ENCODE assay signal across 26 cellular contexts in genomic region chr5:14600846-14601245, GRCh38.
"Had no signal": no experiment of that assay in that cellular context is flagged by ENCODE, and none has a peak within 500 bp of the region (broad histone marks: within the 10 kb centered on the region; RNA-seq: fewer than 3 reads in every experiment).

No MANE protein-coding gene starts in this region.

- DNase-seq: activated CD4-positive, alpha-beta T cell treated with anti-CD3 and anti-CD28 coated beads for 4 hours; activated CD4-positive, alpha-beta T cell treated with anti-CD3 and anti-CD28 coated beads, Interleukin-2, amount 50 U/mL, for 1 hour; activated CD4-positive, alpha-beta T cell treated with anti-CD3 and anti-CD28 coated beads, Interleukin-2, amount 50 U/mL, for 48 hours; activated CD4-positive, CD25-positive, alpha-beta regulatory T cell; activated CD4-positive, CD25-positive, alpha-beta regulatory T cell treated with anti-CD3 and anti-CD28 coated beads, Interleukin-2, amount 50 U/mL, for 72 hours; activated CD8-positive, alpha-beta memory T cell treated with anti-CD3 and anti-CD28 coated beads for 24 hours; activated CD8-positive, alpha-beta T cell treated with anti-CD3 and anti-CD28 coated beads for 36 hours; activated effector memory CD4-positive, alpha-beta T cell treated with Interleukin-2 at 50 U/mL for 16 hours; activated gamma-delta T cell treated with Interleukin-2 at 50 U/mL for 16 hours; activated naive CD4-positive, alpha-beta T cell treated with Interleukin-2 at 50 U/mL for 16 hours; activated naive CD8-positive, alpha-beta T cell treated with anti-CD3 and anti-CD28 coated beads for 36 hours; activated naive CD8-positive, alpha-beta T cell treated with anti-CD3 and anti-CD28 coated beads, Interleukin-2, amount 50 U/mL, for 24 hours; activated T-cell treated with anti-CD3 and anti-CD28 coated beads, Interleukin-2, amount 50 U/mL, for 4 hours; amygdala; aorta; body of pancreas; effector memory CD4-positive, alpha-beta T cell; endodermal cell; erythroblast; foreskin keratinocyte; gastrocnemius medialis; glutamatergic neuron; heart left ventricle; hypothalamus; T-helper 2 cell had no signal

- ATAC-seq: activated CD8-positive, alpha-beta T cell treated with anti-CD3 and anti-CD28 coated beads for 36 hours; activated naive CD8-positive, alpha-beta T cell treated with anti-CD3 and anti-CD28 coated beads, Interleukin-2, amount 50 U/mL, for 24 hours; activated T-cell treated with anti-CD3 and anti-CD28 coated beads, Interleukin-2, amount 50 U/mL, for 4 hours; activated T-helper 17 cell treated with anti-CD3 and anti-CD28 coated beads, Interleukin-2, amount 50 U/mL, for 72 hours; body of pancreas; foreskin keratinocyte; gastrocnemius medialis; heart left ventricle had no signal
